ENCODE assay signal across 8 cellular contexts in the genomic region with DNA sequence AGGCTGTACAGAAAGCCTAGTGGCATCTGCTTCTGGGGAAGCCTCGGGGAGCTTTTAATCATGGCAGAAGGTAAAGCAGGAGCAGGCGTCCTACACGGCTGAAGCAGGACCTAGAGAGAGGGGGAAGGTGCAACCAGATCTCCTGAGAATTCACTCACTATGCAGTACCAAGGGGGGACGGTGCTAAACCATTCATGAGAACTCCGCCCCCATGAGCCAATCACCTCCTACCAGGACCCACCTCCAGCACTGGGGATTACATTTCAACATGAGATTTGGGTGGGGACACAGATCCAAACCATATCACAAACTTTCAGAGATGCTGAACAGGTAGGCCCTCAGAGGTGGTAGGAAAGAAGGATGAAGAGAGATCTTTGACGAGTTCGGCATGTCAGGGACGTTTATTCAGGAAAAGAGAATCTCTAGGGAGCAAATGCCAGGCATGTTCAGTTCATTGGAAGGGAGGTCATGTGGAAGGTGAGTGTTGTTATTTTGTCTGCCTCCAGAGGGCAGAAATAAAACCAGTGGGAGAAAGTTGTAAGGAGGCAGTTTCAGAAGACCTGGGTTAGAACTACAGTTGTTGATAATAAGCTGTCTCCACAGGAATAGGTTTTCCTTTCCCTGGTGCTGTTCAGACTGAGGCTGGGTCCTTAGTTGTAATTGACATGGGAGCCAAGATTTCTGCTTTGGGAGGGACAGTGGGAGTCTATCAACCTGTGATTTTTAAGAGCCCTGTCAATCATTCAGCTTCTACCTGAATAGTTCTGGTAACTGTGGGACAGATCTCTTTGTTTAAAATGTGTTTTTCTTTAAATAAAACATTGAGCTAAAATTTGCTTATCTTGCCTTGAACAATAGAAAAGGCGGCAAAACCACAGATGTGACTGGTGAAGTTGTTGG. TPM values are rescaled to one million over a fixed set of nuclear protein-coding genes. Genes with fewer than 3 reads are reported as not detected.
DNase-seq lines count a peak whose midpoint lies in the region; ATAC-seq, FAIRE-seq and TF ChIP-seq lines count a peak whose summit lies in the region.

No MANE protein-coding gene starts in this region.

- H3K36me3 ChIP-seq in BJ (ENCODE audit: control insufficient read depth, insufficient read depth, low read length), result no peaks in the 10 kb centered on the region
- no peaks in the 10 kb centered on the region for H3K36me3 ChIP-seq in Peyer's patch
- H3K36me3 ChIP-seq in stomach, result no peaks in the 10 kb centered on the region
- no peaks in the 10 kb centered on the region for H3K36me3 ChIP-seq in right atrium auricular region

- peak; percentile 70 for FAIRE-seq in GM12892 (lab: Jason Lieb, UNC)

- peak; percentile 45 for TF ChIP-seq CTCF in BJ (IDR thresholded peaks at IDR 0.05; ENCODE audit: insufficient read depth, low read depth, low read length)
- peak in 4 of 6 experiments; percentile 39 to 79 (median 72) for TF ChIP-seq CTCF in Peyer's patch (IDR thresholded peaks at IDR 0.05)
- TF ChIP-seq CTCF in foreskin keratinocyte (conservative IDR thresholded peaks at IDR 0.05), result peak; percentile 66
- TF ChIP-seq CTCF in stomach (IDR thresholded peaks at IDR 0.05), result peak in 5 of 7 experiments; percentile 20 to 65 (median 60)
- peak in 1 of 2 donors; percentile 61 for TF ChIP-seq CTCF in right atrium auricular region (IDR thresholded peaks at IDR 0.05)

- H3K4me3 ChIP-seq in BJ (ENCODE audit: low read depth, low read length) (no peak overlapping the region), Peyer's patch (no peak overlapping the region), stomach (no peak overlapping the region), right atrium auricular region (no peak overlapping the region)

- no peak for DNase-seq in BJ (ENCODE audit: low read depth)
- no peak for DNase-seq in GM12892 (ENCODE audit: insufficient read length)
- DNase-seq in Peyer's patch, result peak in 1 of 3 donors; percentile 53
- DNase-seq in foreskin keratinocyte, result peak in 1 of 2 donors; percentile 37
- no peak for DNase-seq in stomach
- no peak for DNase-seq in NCI-H1048 (lab: John Stamatoyannopoulos, UW)
- DNase-seq in right atrium auricular region (ENCODE audit: low spot score), result no peak
- DNase-seq in HK-2 (ENCODE audit: unreplicated experiment), result no peak

- TF ChIP-seq EP300 in stomach (IDR thresholded peaks at IDR 0.05), result no peak

- H3K4me1 ChIP-seq in Peyer's patch, result no peaks in the 10 kb centered on the region
- H3K4me1 ChIP-seq in foreskin keratinocyte, result no peaks in the 10 kb centered on the region
- H3K4me1 ChIP-seq in stomach, result peaks cover 0 to 10% (median 4%) of the 10 kb centered on the region in 4 donors
- peaks cover 0 to 4% of the 10 kb centered on the region in 2 donors for H3K4me1 ChIP-seq in right atrium auricular region

- H3K27me3 ChIP-seq in BJ (ENCODE audit: control insufficient read depth, insufficient read depth, low read length), result no peaks in the 10 kb centered on the region
- no peaks in the 10 kb centered on the region for H3K27me3 ChIP-seq in Peyer's patch
- H3K27me3 ChIP-seq in foreskin keratinocyte, result no peaks in the 10 kb centered on the region
- H3K27me3 ChIP-seq in stomach, result no peaks in the 10 kb centered on the region
- no peaks in the 10 kb centered on the region for H3K27me3 ChIP-seq in right atrium auricular region

- H3K9me3 ChIP-seq in Peyer's patch (no peaks in the 10 kb centered on the region), stomach (no peaks in the 10 kb centered on the region), right atrium auricular region (no peaks in the 10 kb centered on the region)

- intact Hi-C loops in stomach (cut with DNase I; ENCODE audit: low total_unique reads), result no loop called here

- ATAC-seq in foreskin keratinocyte, result peak; percentile 11

- WGBS in stomach, 5 donors, result 77 to 83% (median 78%) methylated on average over 9 of the region's 9 CpGs

- H3K27ac ChIP-seq in Peyer's patch (no peak overlapping the region), foreskin keratinocyte (no peak overlapping the region), stomach (no peak overlapping the region), right atrium auricular region (no peak overlapping the region)

- POLR2A ChIA-PET in BJ (lab: Charles Lee), result interaction anchor here (0.6 kb wide), 1 partner anchor 8 kb away, joined by 4 read pairs; no protein-coding TSS in a partner anchor

- CTCF ChIA-PET in BJ (lab: Yijun Ruan, JAX), result interaction anchor here (0.6 to 2.3 kb wide), 6 partner anchors 13 to 718 kb away, joined by 3 to 9 read pairs (median 3); no protein-coding TSS in a partner anchor

- no peak for TF ChIP-seq POLR2A in GM12892 (IDR thresholded peaks at IDR 0.05; ENCODE audit: low read depth, low read length)
- no peak for TF ChIP-seq POLR2A in Peyer's patch (IDR thresholded peaks at IDR 0.05)
- TF ChIP-seq POLR2A in stomach (IDR thresholded peaks at IDR 0.05), result no peak

RNA-seq across cellular contexts. Expression of gene FNDC3B, which starts 4.3 kb away (rescaled TPM):
- 28.6 and 40.6 TPM in 2 replicates for polyA plus RNA-seq in BJ (2011; rRNA removed)
- 145 and 164 TPM in 2 replicates for polyA minus RNA-seq in BJ (2011; rRNA and poly(A)+ RNA removed)
- polyA plus RNA-seq in GM12892 (2012; ENCODE audit: missing spikeins), result 4.2 TPM
- total RNA-seq in Peyer's patch, result 10 to 100 TPM; 28.7 to 74.3 (median 54.6) TPM
- total RNA-seq in foreskin keratinocyte, result 47.4 and 52.3 TPM in 2 replicates
- polyA plus RNA-seq in foreskin keratinocyte, result 11.1 and 11.9 TPM in 2 replicates
- total RNA-seq in stomach, result 100 to 1,000 TPM in 2 of 5 donors, 10 to 100 TPM in 3; 44.9 to 229 (median 75.3) TPM
- 10 to 100 TPM in 2 of 3 donors, 1 to 10 TPM in 1; 6.0 to 21.2 (median 16.5) TPM for polyA plus RNA-seq in stomach
- total RNA-seq in right atrium auricular region, result 10 to 100 TPM; 57.6 to 69.3 TPM
